16 cellular contexts compared by ENCODE assay signal in genomic region chr1:99347041-99347684, GRCh38.
"Had no signal": no experiment of that assay in that cellular context is flagged by ENCODE, and none has a peak within 500 bp of the region (broad histone marks: within the 10 kb centered on the region; RNA-seq: fewer than 3 reads in every experiment).

No MANE protein-coding gene starts in this region.

- H3K27ac Mint-ChIP-seq: activated CD4-positive, alpha-beta T cell treated with anti-CD3 and anti-CD28 coated beads, Interleukin-2, amount 10 ng/mL, durations not matched to agents 24 days and 14 days; activated CD8-positive, alpha-beta T cell treated with anti-CD3 and anti-CD28 coated beads for 36 hours; activated T-cell treated with anti-CD3 and anti-CD28 coated beads, Interleukin-2, amount 50 U/mL, for 24 hours; activated T-helper 2 cell treated with anti-CD3 and anti-CD28 coated beads, Interferon-gamma antibody, Interleukin-2, Interleukin-4, amounts not matched to agents 10 μg/mL and 5 μg/mL and 100 μg/mL, durations not matched to agents 14 hours and 24 hours and 36 hours; naive B cell; stimulated activated effector memory CD8-positive, alpha-beta T cell treated with anti-CD3 and anti-CD28 coated beads, Interleukin-12 subunit alpha, Interleukin-12 subunit beta, amount 100 ng/mL, for 72 hours had no signal

- H3K27ac ChIP-seq: body of pancreas, left lung, pancreas, sigmoid colon, testis, upper lobe of left lung had no signal

- H3K4me3 Mint-ChIP-seq: activated CD4-positive, alpha-beta T cell treated with anti-CD3 and anti-CD28 coated beads, Interleukin-2, amount 10 ng/mL, durations not matched to agents 24 days and 14 days; activated CD8-positive, alpha-beta T cell treated with anti-CD3 and anti-CD28 coated beads for 36 hours; activated T-cell treated with anti-CD3 and anti-CD28 coated beads, Interleukin-2, amount 50 U/mL, for 24 hours; naive B cell; stimulated activated effector memory CD8-positive, alpha-beta T cell treated with anti-CD3 and anti-CD28 coated beads, Interleukin-12 subunit alpha, Interleukin-12 subunit beta, amount 100 ng/mL, for 72 hours had no signal

- ATAC-seq: activated CD8-positive, alpha-beta T cell treated with anti-CD3 and anti-CD28 coated beads for 36 hours; body of pancreas; left lung; pancreas; stimulated activated effector memory CD8-positive, alpha-beta T cell treated with anti-CD3 and anti-CD28 coated beads, Interleukin-12 subunit alpha, Interleukin-12 subunit beta, amount 100 ng/mL, for 72 hours had no signal

- H3K4me1 Mint-ChIP-seq: activated CD4-positive, alpha-beta T cell treated with anti-CD3 and anti-CD28 coated beads, Interleukin-2, amount 10 ng/mL, durations not matched to agents 24 days and 14 days; naive B cell; stimulated activated effector memory CD8-positive, alpha-beta T cell treated with anti-CD3 and anti-CD28 coated beads, Interleukin-12 subunit alpha, Interleukin-12 subunit beta, amount 100 ng/mL, for 72 hours had no signal

- DNase-seq: activated CD4-positive, alpha-beta T cell treated with anti-CD3 and anti-CD28 coated beads, Interleukin-2, amount 10 ng/mL, durations not matched to agents 24 days and 14 days; activated CD8-positive, alpha-beta T cell treated with anti-CD3 and anti-CD28 coated beads for 36 hours; activated naive CD4-positive, alpha-beta T cell treated with Interleukin-2 at 50 U/mL for 16 hours; activated T-cell treated with anti-CD3 and anti-CD28 coated beads, Interleukin-2, amount 50 U/mL, for 24 hours; body of pancreas; kidney; left lung; naive B cell; pancreas; sigmoid colon; stimulated activated CD4-positive, alpha-beta T cell treated with anti-CD3 and anti-CD28 coated beads, Interleukin-4, amount 100 ng/mL, for 24 hours; T1000; testis; upper lobe of left lung had no signal

- H3K36me3 Mint-ChIP-seq: naive B cell; stimulated activated effector memory CD8-positive, alpha-beta T cell treated with anti-CD3 and anti-CD28 coated beads, Interleukin-12 subunit alpha, Interleukin-12 subunit beta, amount 100 ng/mL, for 72 hours had no signal

- H3K9me3 Mint-ChIP-seq: activated T-cell treated with anti-CD3 and anti-CD28 coated beads, Interleukin-2, amount 50 U/mL, for 24 hours; activated T-helper 2 cell treated with anti-CD3 and anti-CD28 coated beads, Interferon-gamma antibody, Interleukin-2, Interleukin-4, amounts not matched to agents 10 μg/mL and 5 μg/mL and 100 μg/mL, durations not matched to agents 14 hours and 24 hours and 36 hours had no signal

- H3K27me3 Mint-ChIP-seq: activated CD4-positive, alpha-beta T cell treated with anti-CD3 and anti-CD28 coated beads, Interleukin-2, amount 10 ng/mL, durations not matched to agents 24 days and 14 days; activated CD8-positive, alpha-beta T cell treated with anti-CD3 and anti-CD28 coated beads for 36 hours; naive B cell had no signal

- H3K4me3 ChIP-seq: body of pancreas, left lung, pancreas, sigmoid colon, testis, upper lobe of left lung had no signal
